In genomic region chr16:85166699-85167588, GRCh38 we compare ENCODE assay signal across 19 cellular contexts. TPM values are rescaled to one million over a fixed set of nuclear protein-coding genes. Genes with fewer than 3 reads are reported as not detected.
DNase-seq lines count a peak whose midpoint lies in the region; ATAC-seq and TF ChIP-seq lines count a peak whose summit lies in the region.
"Had no signal": no experiment of that assay in that cellular context is flagged by ENCODE, and none has a peak within 500 bp of the region (broad histone marks: within the 10 kb centered on the region; RNA-seq: fewer than 3 reads in every experiment).

No MANE protein-coding gene starts in this region.

- H4K20me1 ChIP-seq in hepatocyte (ENCODE audit: insufficient read depth, poor library complexity, severe bottlenecking) (peaks cover 7% of the 10 kb centered on the region), osteoblast (ENCODE audit: insufficient read depth, low read length) (no peaks in the 10 kb centered on the region)

- no peak for ATAC-seq in stimulated activated naive B cell treated with anti-CD40 and anti-IgM and Interleukin-4, amounts not matched to agents 10 μg/mL and 1 μg/mL and 100 μg/mL, for 72 hours (replicated peaks)
- no peak for ATAC-seq in GM21515 (IDR thresholded peaks at IDR 0.05; ENCODE audit: unreplicated experiment)
- ATAC-seq: T-cell had no signal

- no peaks in the 10 kb centered on the region for H3K9me2 ChIP-seq in hepatocyte (replicated peaks; ENCODE audit: insufficient read depth)

- CTCF ChIA-PET in Calu3 (lab: Charles Lee), result no interaction called here

- H3K9me3 Mint-ChIP-seq in Calu3 (ENCODE audit: low read depth, unreplicated experiment), result no peaks in the 10 kb centered on the region
- H3K9me3 Mint-ChIP-seq in stimulated activated naive B cell treated with anti-CD40 and anti-IgM and Interleukin-4, amounts not matched to agents 10 μg/mL and 1 μg/mL and 100 μg/mL, for 72 hours, result no peaks in the 10 kb centered on the region
- H3K9me3 Mint-ChIP-seq: T-cell had no signal

- H3K4me2 ChIP-seq in hepatocyte (no peak overlapping the region), osteoblast (ENCODE audit: insufficient read depth, low read length) (no peak overlapping the region)
- H3K4me2 ChIP-seq: KMS-11 had no signal

- H2AFZ ChIP-seq in hepatocyte (no peak overlapping the region), osteoblast (ENCODE audit: low read length) (no peak overlapping the region)

- H3K27me3 Mint-ChIP-seq in Calu3 (ENCODE audit: unreplicated experiment), result peaks cover 88% of the 10 kb centered on the region
- H3K27me3 Mint-ChIP-seq in stimulated activated naive B cell treated with anti-CD40 and anti-IgM and Interleukin-4, amounts not matched to agents 10 μg/mL and 1 μg/mL and 100 μg/mL, for 72 hours, result peaks cover 41 to 57% of the 10 kb centered on the region in 2 donors

- H3K27ac ChIP-seq in hepatocyte (peak overlapping the region; percentile 41), osteoblast (ENCODE audit: low read depth, low read length) (no peak overlapping the region)
- H3K27ac ChIP-seq: colonic mucosa, KMS-11, neutrophil had no signal

- no peaks in the 10 kb centered on the region for H3K36me3 ChIP-seq in hepatocyte (replicated peaks; ENCODE audit: insufficient read depth, low read depth)
- no peaks in the 10 kb centered on the region for H3K36me3 ChIP-seq in osteoblast (ENCODE audit: insufficient read depth, low read length)
- H3K36me3 ChIP-seq: colonic mucosa, neutrophil had no signal

- peak; percentile 47 for DNase-seq in Calu3
- peak; percentile 50 for DNase-seq in NCI-H146 treated with DMSO at 0.1 percent for 48 hours (lab: John Stamatoyannopoulos, UW; ENCODE audit: unreplicated experiment)
- no peak for DNase-seq in hepatocyte (ENCODE audit: low spot score)
- peak; percentile 53 for DNase-seq in osteoblast (ENCODE audit: insufficient read length, low spot score, missing footprints)
- no peak for DNase-seq in stimulated activated naive B cell treated with anti-CD40 and anti-IgM and Interleukin-4, amounts not matched to agents 10 μg/mL and 1 μg/mL and 100 μg/mL, for 72 hours
- DNase-seq in NCI-H2196 (lab: John Stamatoyannopoulos, UW; ENCODE audit: unreplicated experiment), result no peak
- DNase-seq: activated naive CD4-positive, alpha-beta T cell treated with Interleukin-2 at 50 U/mL for 16 hours; activated T-cell treated with anti-CD3 and anti-CD28 coated beads for 4 hours; aorta; colonic mucosa; foreskin melanocyte; NCI-H1105; stimulated activated CD4-positive, alpha-beta T cell treated with anti-CD3 and anti-CD28 coated beads, Interleukin-2, amount 100 ng/mL, for 24 hours; T-cell had no signal

- H3K4me3 Mint-ChIP-seq in Calu3 (ENCODE audit: low read depth, unreplicated experiment), result no peak overlapping the region
- no peak overlapping the region for H3K4me3 Mint-ChIP-seq in stimulated activated naive B cell treated with anti-CD40 and anti-IgM and Interleukin-4, amounts not matched to agents 10 μg/mL and 1 μg/mL and 100 μg/mL, for 72 hours

- H3K9me3 ChIP-seq in hepatocyte (ENCODE audit: low read depth) (no peaks in the 10 kb centered on the region), osteoblast (ENCODE audit: low read depth, low read length) (no peaks in the 10 kb centered on the region)
- H3K9me3 ChIP-seq: colonic mucosa, neutrophil had no signal

- H3K4me1 ChIP-seq in hepatocyte (ENCODE audit: insufficient read depth) (peaks cover 59% of the 10 kb centered on the region), osteoblast (ENCODE audit: insufficient read depth, low read length) (peaks cover 23% of the 10 kb centered on the region)

- no peak overlapping the region for H3K27ac Mint-ChIP-seq in Calu3 (ENCODE audit: unreplicated experiment)
- no peak overlapping the region for H3K27ac Mint-ChIP-seq in stimulated activated naive B cell treated with anti-CD40 and anti-IgM and Interleukin-4, amounts not matched to agents 10 μg/mL and 1 μg/mL and 100 μg/mL, for 72 hours
- H3K27ac Mint-ChIP-seq: T-cell had no signal

- peaks cover 17% of the 10 kb centered on the region for H3K4me1 Mint-ChIP-seq in Calu3 (ENCODE audit: low read depth, unreplicated experiment)
- peaks cover 0 to 2% of the 10 kb centered on the region in 2 donors for H3K4me1 Mint-ChIP-seq in stimulated activated naive B cell treated with anti-CD40 and anti-IgM and Interleukin-4, amounts not matched to agents 10 μg/mL and 1 μg/mL and 100 μg/mL, for 72 hours

- intact Hi-C loops in Calu3 (cut with micrococcal nuclease; ENCODE audit: unreplicated experiment), result no loop called here

- WGBS in hepatocyte (ENCODE audit: low lambda C conversion rate, missing lambda C conversion rate), result 86% methylated on average over 22 of the region's 22 CpGs

- H3K27me3 ChIP-seq in hepatocyte (no peaks in the 10 kb centered on the region), osteoblast (ENCODE audit: insufficient read depth, low read length) (no peaks in the 10 kb centered on the region)

- no peaks in the 10 kb centered on the region for H3K36me3 Mint-ChIP-seq in Calu3 (ENCODE audit: insufficient read depth, unreplicated experiment)
- H3K36me3 Mint-ChIP-seq in stimulated activated naive B cell treated with anti-CD40 and anti-IgM and Interleukin-4, amounts not matched to agents 10 μg/mL and 1 μg/mL and 100 μg/mL, for 72 hours, result peaks cover 0 to 1% of the 10 kb centered on the region in 2 donors
- H3K36me3 Mint-ChIP-seq: T-cell had no signal

- TF ChIP-seq CTCF in Calu3 (IDR thresholded peaks at IDR 0.05; ENCODE audit: unreplicated experiment) (no peak), hepatocyte (IDR thresholded peaks at IDR 0.05; ENCODE audit: poor library complexity) (no peak), osteoblast (IDR thresholded peaks at IDR 0.05; ENCODE audit: extremely low read depth, low read depth, low read length) (no peak)

- peaks cover 21% of the 10 kb centered on the region for H3K79me2 ChIP-seq in hepatocyte
- H3K79me2 ChIP-seq in osteoblast (ENCODE audit: insufficient read depth, low read length), result peaks cover 18% of the 10 kb centered on the region

- no TSS peak for BruUV-seq in Calu3 (replicated peaks; lab: Mats Ljungman, UMichigan)

- H3K4me3 ChIP-seq in hepatocyte (no peak overlapping the region), osteoblast (ENCODE audit: insufficient read depth, low read length) (no peak overlapping the region)
- H3K4me3 ChIP-seq: colonic mucosa had no signal

RNA-seq across cellular contexts. Expression of gene CIBAR2, which starts 54.7 kb away (rescaled TPM):
- total RNA-seq in Calu3 (2022), result not detected in 2 replicates
- total RNA-seq in hepatocyte, result 0.13 TPM in 1 of 2 replicates, not detected in the other
- not detected in 2 replicates for polyA plus RNA-seq in hepatocyte
- under 0.01 TPM in 1 of 2 replicates, not detected in the other for total RNA-seq in osteoblast
- total RNA-seq: endothelial cell of umbilical vein, lung microvascular endothelial cell, T-cell had no signal
- polyA plus RNA-seq: aorta had no signal

Comparison
In these comparisons a context has a peak if more than half of its experiments do, and no peak if none do; other contexts are left out.
1. DNase-seq: peak in Calu3 (single experiment), NCI-H146 treated with DMSO at 0.1 percent for 48 hours (single experiment) and osteoblast (single experiment); none in hepatocyte (single experiment), stimulated activated naive B cell treated with anti-CD40 and anti-IgM and Interleukin-4, amounts not matched to agents 10 μg/mL and 1 μg/mL and 100 μg/mL, for 72 hours (single experiment) and NCI-H2196 (single experiment).